15 cellular contexts compared by ENCODE assay signal in the genomic region with DNA sequence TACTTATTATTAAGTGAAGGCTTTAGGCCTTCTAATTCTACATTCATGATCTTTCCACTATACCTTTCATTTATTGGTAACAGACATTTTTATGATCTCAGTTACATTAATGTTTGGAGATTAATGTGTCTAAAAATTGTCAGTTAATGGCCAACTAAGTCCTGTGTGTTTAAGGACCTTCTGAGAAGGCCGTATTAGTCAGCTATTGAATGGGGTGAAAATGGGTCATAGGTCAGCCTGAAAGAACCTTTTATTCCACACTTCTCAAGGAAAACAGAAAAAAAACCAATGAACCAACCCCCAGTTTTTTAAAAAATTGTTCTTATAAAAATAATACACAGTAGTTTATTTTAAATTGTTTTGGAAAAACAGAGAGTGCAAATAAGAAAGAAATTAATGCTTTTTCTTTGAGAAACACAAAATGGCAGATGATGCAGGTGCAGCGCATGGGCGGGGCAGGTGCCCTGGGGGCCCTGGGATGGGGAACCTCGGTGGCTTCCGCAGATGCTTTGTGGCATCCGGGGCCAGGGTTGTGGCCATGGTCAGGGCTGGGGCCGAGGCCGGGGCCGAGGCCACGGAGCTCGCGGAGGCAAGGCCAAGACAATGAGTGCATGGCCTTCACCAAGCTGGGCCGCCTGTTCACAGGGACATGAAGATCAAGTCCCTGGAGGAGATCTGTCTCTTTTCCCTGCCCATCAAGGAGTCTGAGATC.
DNase-seq lines count a peak whose midpoint lies in the region; ATAC-seq and TF ChIP-seq lines count a peak whose summit lies in the region.
"Had no signal": no experiment of that assay in that cellular context is flagged by ENCODE, and none has a peak within 500 bp of the region (broad histone marks: within the 10 kb centered on the region; RNA-seq: fewer than 3 reads in every experiment).

No MANE protein-coding gene starts in this region.

- intact Hi-C loops in Right ventricle myocardium inferior (cut with DNase I) (no loop called here), left cardiac atrium (cut with DNase I) (no loop called here)

- no peaks in the 10 kb centered on the region for H3K79me1 ChIP-seq in neuronal stem cell (ENCODE audit: low read depth, low read length)

- H3K4me3 ChIP-seq in OCI-LY1 (ENCODE audit: low read depth, low read length, poor library complexity, severe bottlenecking) (no peak overlapping the region), neuronal stem cell (ENCODE audit: low read length in 2 of 2) (no peak overlapping the region), smooth muscle cell (no peak overlapping the region)
- H3K4me3 ChIP-seq: BLaER1, GM23338 had no signal

- no peak overlapping the region for H4K8ac ChIP-seq in neuronal stem cell (ENCODE audit: low read depth, low read length)

- no peak overlapping the region for H3K4ac ChIP-seq in neuronal stem cell (ENCODE audit: low read length)

- H3K4me2 ChIP-seq in OCI-LY1 (ENCODE audit: low read length) (no peak overlapping the region), neuronal stem cell (ENCODE audit: insufficient read depth, low read length, poor library complexity, severe bottlenecking) (no peak overlapping the region), smooth muscle cell (no peak overlapping the region)
- H3K4me2 ChIP-seq: BLaER1, GM23338 had no signal

- H3K79me2 ChIP-seq in OCI-LY1 (ENCODE audit: insufficient read depth, low read length) (no peaks in the 10 kb centered on the region), smooth muscle cell (ENCODE audit: low read depth) (no peaks in the 10 kb centered on the region)

- H3K14ac ChIP-seq in neuronal stem cell (ENCODE audit: low read length), result no peak overlapping the region

- H3K9me2 ChIP-seq in OCI-LY1 (ENCODE audit: low read depth, low read length), result no peaks in the 10 kb centered on the region

- H2AK5ac ChIP-seq in neuronal stem cell (ENCODE audit: low read depth, low read length), result peak overlapping the region; percentile 93

- H2BK120ac ChIP-seq in neuronal stem cell (ENCODE audit: low read depth, low read length), result peak overlapping the region; percentile 24

- H2BK12ac ChIP-seq in neuronal stem cell (ENCODE audit: low read length), result no peak overlapping the region

- peak overlapping the region; percentile 98 for H3K27ac ChIP-seq in OCI-LY1 (ENCODE audit: low read depth, low read length, poor library complexity, severe bottlenecking)
- no peak overlapping the region for H3K27ac ChIP-seq in neuronal stem cell (replicated peaks; ENCODE audit: low read length)
- no peak overlapping the region for H3K27ac ChIP-seq in smooth muscle cell (ENCODE audit: low read depth)
- H3K27ac ChIP-seq: BLaER1 had no signal

- no CpG with 5 or more reads among the region's 13 CpGs for WGBS in neuronal stem cell (ENCODE audit: extremely low coverage in 2 of 2, insufficient read length in 2 of 2, insufficient replicate concordance in 1 of 2), 2 donors
- WGBS in smooth muscle cell (ENCODE audit: low lambda C conversion rate), result 95% methylated on average over 13 of the region's 13 CpGs

- H3K9me3 ChIP-seq in OCI-LY1 (ENCODE audit: low read length), result peaks cover 5% of the 10 kb centered on the region; the same call in 1 of the 2 replicates
- H3K9me3 ChIP-seq in neuronal stem cell (replicated peaks in 1 of 2; ENCODE audit: control insufficient read depth in 2 of 2, insufficient read depth in 1 of 2, low read depth in 1 of 2, low read length in 2 of 2), result peaks cover 0 to 1% of the 10 kb centered on the region in 2 donors
- no peaks in the 10 kb centered on the region for H3K9me3 ChIP-seq in smooth muscle cell (replicated peaks; ENCODE audit: low read depth)

- H3K27me3 ChIP-seq in OCI-LY1 (ENCODE audit: insufficient read depth, low read length), result no peaks in the 10 kb centered on the region
- no peaks in the 10 kb centered on the region for H3K27me3 ChIP-seq in neuronal stem cell (ENCODE audit: control insufficient read depth in 3 of 3, insufficient read depth in 3 of 3, low read depth in 1 of 3, low read length in 3 of 3)
- no peaks in the 10 kb centered on the region for H3K27me3 ChIP-seq in smooth muscle cell (ENCODE audit: low read depth)
- H3K27me3 ChIP-seq: BLaER1 had no signal

- no peak overlapping the region for H2BK5ac ChIP-seq in neuronal stem cell (ENCODE audit: low read length)

- no peak for TF ChIP-seq CTCF in OCI-LY1 (IDR thresholded peaks at IDR 0.05; ENCODE audit: low read length)
- TF ChIP-seq CTCF in smooth muscle cell (IDR thresholded peaks at IDR 0.05; ENCODE audit: borderline replicate concordance, insufficient read depth, poor library complexity, severe bottlenecking), result no peak

- no peak overlapping the region for H4K91ac ChIP-seq in neuronal stem cell (ENCODE audit: low read depth, low read length, poor library complexity)

- ATAC-seq in Right ventricle myocardium inferior (no peak), left cardiac atrium (no peak)
- ATAC-seq: GM23338 had no signal

- peaks cover 90% of the 10 kb centered on the region for H3K4me1 ChIP-seq in OCI-LY1 (ENCODE audit: insufficient read depth, low read length, severe bottlenecking)
- H3K4me1 ChIP-seq in neuronal stem cell (ENCODE audit: control insufficient read depth in 2 of 2, insufficient read depth in 1 of 2, low read depth in 1 of 2, low read length in 2 of 2), result no peaks in the 10 kb centered on the region
- H3K4me1 ChIP-seq in smooth muscle cell (ENCODE audit: low read depth), result no peaks in the 10 kb centered on the region

- H2AFZ ChIP-seq in OCI-LY1 (ENCODE audit: low read length) (no peak overlapping the region), neuronal stem cell (ENCODE audit: low read length) (no peak overlapping the region), smooth muscle cell (ENCODE audit: low read depth) (no peak overlapping the region)
- H2AFZ ChIP-seq: GM23338 had no signal

- no peak overlapping the region for H3K9ac ChIP-seq in OCI-LY1 (ENCODE audit: low read length)
- no peak overlapping the region for H3K9ac ChIP-seq in neuronal stem cell (ENCODE audit: low read depth, low read length, poor library complexity)
- H3K9ac ChIP-seq in smooth muscle cell (ENCODE audit: low read depth), result no peak overlapping the region
- H3K9ac ChIP-seq: BLaER1 had no signal

- H4K20me1 ChIP-seq in OCI-LY1 (ENCODE audit: insufficient read depth, low read length) (no peaks in the 10 kb centered on the region), smooth muscle cell (ENCODE audit: low read depth) (no peaks in the 10 kb centered on the region)
- H4K20me1 ChIP-seq: BLaER1 had no signal

- H3K36me3 ChIP-seq in OCI-LY1 (ENCODE audit: insufficient read depth, low read length) (no peaks in the 10 kb centered on the region), neuronal stem cell (replicated peaks in 1 of 2; ENCODE audit: control insufficient read depth in 2 of 2, insufficient read depth in 2 of 2, low read length in 2 of 2) (no peaks in the 10 kb centered on the region), smooth muscle cell (ENCODE audit: low read depth) (no peaks in the 10 kb centered on the region)
- H3K36me3 ChIP-seq: BLaER1 had no signal

- no peak overlapping the region for H3K23ac ChIP-seq in neuronal stem cell (ENCODE audit: low read depth, low read length, poor library complexity)

- DNase-seq in Right ventricle myocardium inferior (ENCODE audit: missing footprints) (peak; percentile 32), left cardiac atrium (no peak), neuronal stem cell (ENCODE audit: low spot score) (no peak), inferior parietal cortex (ENCODE audit: extremely low spot score) (no peak), smooth muscle cell (lab: John Stamatoyannopoulos, UW; ENCODE audit: unreplicated experiment) (no peak)
- no peak for DNase-seq in activated CD4-positive, alpha-beta T cell treated with anti-CD3 and anti-CD28 coated beads, Interleukin-2, amount 50 U/mL, for 48 hours
- DNase-seq: 8988T; CD4-positive, alpha-beta memory T cell; DMS153; DMS79; GDM1; HCEC 1CT had no signal

- no peak overlapping the region for H3K18ac ChIP-seq in neuronal stem cell (ENCODE audit: low read length)

- peaks cover 5% of the 10 kb centered on the region; the same call in 1 of the 2 replicates for H3F3A ChIP-seq in OCI-LY1 (ENCODE audit: insufficient read depth, low read length)
- no peaks in the 10 kb centered on the region for H3F3A ChIP-seq in smooth muscle cell (ENCODE audit: low read depth)

- H2BK15ac ChIP-seq in neuronal stem cell (ENCODE audit: low read length), result peak overlapping the region; percentile 25
